In genomic region chr5:54959673-54960418, GRCh38 we compare ENCODE assay signal across 8 cellular contexts. TPM values are rescaled to one million over a fixed set of nuclear protein-coding genes. Genes with fewer than 3 reads are reported as not detected.
DNase-seq lines count a peak whose midpoint lies in the region; ATAC-seq and TF ChIP-seq lines count a peak whose summit lies in the region.
"Had no signal": no experiment of that assay in that cellular context is flagged by ENCODE, and none has a peak within 500 bp of the region (broad histone marks: within the 10 kb centered on the region; RNA-seq: fewer than 3 reads in every experiment).

No MANE protein-coding gene starts in this region.

- CTCF ChIA-PET in activated CD4-positive, alpha-beta memory T cell treated with anti-CD3 and anti-CD28 coated beads for 36 hours (lab: Charles Lee): interaction anchor here (0.6 to 5.0 kb wide), 13 partner anchors 9 to 181 kb away, joined by 3 to 38 read pairs (median 3); no protein-coding TSS in a partner anchor

- H3K4me1 Mint-ChIP-seq in activated CD4-positive, alpha-beta memory T cell treated with anti-CD3 and anti-CD28 coated beads for 36 hours (ENCODE audit: low read depth): peaks cover 6% of the 10 kb centered on the region
- no peaks in the 10 kb centered on the region for H3K4me1 Mint-ChIP-seq in nephron progenitor cell

- no peaks in the 10 kb centered on the region for H3K9me3 Mint-ChIP-seq in activated CD4-positive, alpha-beta memory T cell treated with anti-CD3 and anti-CD28 coated beads for 36 hours
- H3K9me3 Mint-ChIP-seq in nephron progenitor cell: no peaks in the 10 kb centered on the region

- H3K36me3 Mint-ChIP-seq in activated CD4-positive, alpha-beta memory T cell treated with anti-CD3 and anti-CD28 coated beads for 36 hours: no peaks in the 10 kb centered on the region
- H3K36me3 Mint-ChIP-seq in nephron progenitor cell (ENCODE audit: low read depth): no peaks in the 10 kb centered on the region

- TF ChIP-seq CTCF in nephron progenitor cell (IDR thresholded peaks at IDR 0.05): no peak

- DNase-seq in Daoy (ENCODE audit: low read depth) (peak; percentile 13), HT-29 (ENCODE audit: low spot score) (peak; percentile 40), nephron progenitor cell (peak; percentile 21)
- DNase-seq in activated CD4-positive, alpha-beta memory T cell treated with anti-CD3 and anti-CD28 coated beads for 36 hours: peak; percentile 60
- DNase-seq: effector memory CD4-positive, alpha-beta T cell had no signal

- no peak overlapping the region for H3K4me3 Mint-ChIP-seq in activated CD4-positive, alpha-beta memory T cell treated with anti-CD3 and anti-CD28 coated beads for 36 hours
- no peak overlapping the region for H3K4me3 Mint-ChIP-seq in nephron progenitor cell

- no peak overlapping the region for H3K27ac Mint-ChIP-seq in activated CD4-positive, alpha-beta memory T cell treated with anti-CD3 and anti-CD28 coated beads for 36 hours
- H3K27ac Mint-ChIP-seq in nephron progenitor cell: no peak overlapping the region

- peaks cover 2% of the 10 kb centered on the region for H3K27me3 Mint-ChIP-seq in activated CD4-positive, alpha-beta memory T cell treated with anti-CD3 and anti-CD28 coated beads for 36 hours
- peaks cover 7% of the 10 kb centered on the region for H3K27me3 Mint-ChIP-seq in nephron progenitor cell (ENCODE audit: low read depth, poor library complexity)

- no peak for ATAC-seq in HG03565 (IDR thresholded peaks at IDR 0.05; ENCODE audit: unreplicated experiment)
- no peak for ATAC-seq in HG03097 (IDR thresholded peaks at IDR 0.05; ENCODE audit: low FRiP score, unreplicated experiment)
- ATAC-seq in GM19328 (IDR thresholded peaks at IDR 0.05; ENCODE audit: unreplicated experiment): no peak

- intact Hi-C loops in activated CD4-positive, alpha-beta memory T cell treated with anti-CD3 and anti-CD28 coated beads for 36 hours (cut with micrococcal nuclease): loop anchor here (5.0 kb wide), 1 partner anchor 58 kb away; no protein-coding TSS in a partner anchor

- POLR2A ChIA-PET in activated CD4-positive, alpha-beta memory T cell treated with anti-CD3 and anti-CD28 coated beads for 36 hours (lab: Charles Lee): interaction anchor here (0.7 kb wide), 1 partner anchor 202 kb away, joined by 3 read pairs; no protein-coding TSS in a partner anchor

RNA-seq across cellular contexts. Expression of gene ESM1, which starts 25.5 kb away (rescaled TPM):
- 1.9 and 5.0 TPM in 2 replicates for total RNA-seq in Daoy (2014; rRNA removed; shearing (Covaris generic))
- total RNA-seq in HT-29 (2014; rRNA removed; shearing (Covaris generic)): not detected in 2 replicates
- total RNA-seq in activated CD4-positive, alpha-beta memory T cell treated with anti-CD3 and anti-CD28 coated beads for 36 hours: under 1 TPM; 0.45 to 0.56 TPM
